Comparison of ENCODE assay signal across 15 cellular contexts in genomic region chr20:41300906-41301305, GRCh38.
"Had no signal": no experiment of that assay in that cellular context is flagged by ENCODE, and none has a peak within 500 bp of the region (broad histone marks: within the 10 kb centered on the region; RNA-seq: fewer than 3 reads in every experiment).

No MANE protein-coding gene starts in this region.

- ATAC-seq: activated CD4-positive, CD25-positive, alpha-beta regulatory T cell treated with anti-CD3 and anti-CD28 coated beads, Interleukin-2, amount 50 U/mL, for 24 hours; activated T-helper 17 cell treated with anti-CD3 and anti-CD28 coated beads, Interleukin-2, amount 50 U/mL, for 72 hours; natural killer cell had no signal

- H3K27me3 ChIP-seq: dorsolateral prefrontal cortex, testis, upper lobe of left lung had no signal

- H3K27ac ChIP-seq: neutrophil, testis had no signal

- H3K4me1 Mint-ChIP-seq: activated T-helper 17 cell treated with anti-CD3 and anti-CD28 coated beads, Interleukin-2, amount 50 U/mL, for 72 hours; endodermal cell; immature natural killer cell; natural killer cell had no signal

- H3K27me3 Mint-ChIP-seq: activated T-helper 17 cell treated with anti-CD3 and anti-CD28 coated beads, Interleukin-2, amount 50 U/mL, for 72 hours; stimulated activated naive CD8-positive, alpha-beta T cell treated with anti-CD3 and anti-CD28 coated beads, Interleukin-15, Interleukin-2, amounts not matched to agents 100 ng/mL and 50 ng/mL, for 24 hours had no signal

- H3K36me3 Mint-ChIP-seq: immature natural killer cell, natural killer cell had no signal

- H3K36me3 ChIP-seq: neutrophil, upper lobe of left lung had no signal

- DNase-seq: activated CD4-positive, alpha-beta T cell treated with anti-CD3 and anti-CD28 coated beads, Interleukin-2, amount 50 U/mL, for 1 hour; activated CD8-positive, alpha-beta memory T cell treated with anti-CD3 and anti-CD28 coated beads for 24 hours; activated naive CD4-positive, alpha-beta T cell treated with Interleukin-2 at 50 U/mL for 16 hours; aorta; dorsolateral prefrontal cortex; endodermal cell; immature natural killer cell; natural killer cell; posterior cingulate gyrus; testis had no signal

- H3K9me3 Mint-ChIP-seq: activated T-helper 17 cell treated with anti-CD3 and anti-CD28 coated beads, Interleukin-2, amount 50 U/mL, for 72 hours; endodermal cell; immature natural killer cell; natural killer cell; stimulated activated naive CD8-positive, alpha-beta T cell treated with anti-CD3 and anti-CD28 coated beads, Interleukin-15, Interleukin-2, amounts not matched to agents 100 ng/mL and 50 ng/mL, for 24 hours had no signal

- H3K4me3 Mint-ChIP-seq: activated T-helper 17 cell treated with anti-CD3 and anti-CD28 coated beads, Interleukin-2, amount 50 U/mL, for 72 hours; endodermal cell; immature natural killer cell; natural killer cell; stimulated activated naive CD8-positive, alpha-beta T cell treated with anti-CD3 and anti-CD28 coated beads, Interleukin-15, Interleukin-2, amounts not matched to agents 100 ng/mL and 50 ng/mL, for 24 hours had no signal

- H3K27ac Mint-ChIP-seq: activated T-helper 17 cell treated with anti-CD3 and anti-CD28 coated beads, Interleukin-2, amount 50 U/mL, for 72 hours; endodermal cell; immature natural killer cell; natural killer cell; stimulated activated naive CD8-positive, alpha-beta T cell treated with anti-CD3 and anti-CD28 coated beads, Interleukin-15, Interleukin-2, amounts not matched to agents 100 ng/mL and 50 ng/mL, for 24 hours had no signal

- H3K4me1 ChIP-seq: testis had no signal

- H3K4me3 ChIP-seq: dorsolateral prefrontal cortex, testis, upper lobe of left lung had no signal

- H3K9me3 ChIP-seq: neutrophil, testis, upper lobe of left lung had no signal
